In the genomic region with DNA sequence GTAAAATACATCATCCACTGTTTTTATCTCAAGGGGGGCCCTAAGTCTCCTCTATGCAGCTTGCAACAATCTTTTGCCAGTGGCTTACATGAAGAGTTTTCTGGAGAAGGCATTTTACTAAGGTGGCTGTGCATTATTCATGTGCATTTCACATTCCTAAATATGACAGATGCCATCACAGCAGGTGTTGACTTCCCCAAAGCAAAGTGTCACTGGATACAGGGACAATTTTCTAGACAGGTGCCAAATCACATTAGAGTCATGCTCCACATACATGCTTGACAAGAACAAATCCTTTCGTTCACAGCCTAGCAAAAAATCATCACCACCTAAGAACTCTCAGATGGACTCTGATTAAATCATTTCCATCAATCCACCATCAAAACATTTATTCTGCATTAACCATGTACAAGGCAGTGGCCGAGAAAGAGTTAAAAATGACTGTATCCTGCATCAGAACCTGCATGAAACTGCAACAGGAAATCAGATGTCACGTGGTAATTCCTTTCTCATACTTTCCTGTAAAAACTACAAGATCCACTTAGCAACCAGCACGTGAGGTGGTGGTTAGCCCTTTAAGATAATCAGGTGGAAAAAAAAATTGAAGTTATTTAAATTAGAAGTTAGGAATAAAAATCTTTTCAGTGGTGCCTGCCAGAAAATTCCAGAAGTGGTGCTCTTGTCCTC, we compare ENCODE assay signal across 10 cellular contexts.
DNase-seq lines count a peak whose midpoint lies in the region; ATAC-seq lines count a peak whose summit lies in the region.
"Had no signal": no experiment of that assay in that cellular context is flagged by ENCODE, and none has a peak within 500 bp of the region (broad histone marks: within the 10 kb centered on the region; RNA-seq: fewer than 3 reads in every experiment).

No MANE protein-coding gene starts in this region.

- ATAC-seq in GM21529 (IDR thresholded peaks at IDR 0.05; ENCODE audit: unreplicated experiment) = peak; percentile 27

- DNase-seq in EL (peak; percentile 14), kidney tubule cell (ENCODE audit: low spot score) (peak; percentile 45), NCI-H1436 (lab: John Stamatoyannopoulos, UW) (no peak)
- DNase-seq in activated CD4-positive, alpha-beta T cell treated with anti-CD3 and anti-CD28 coated beads, Interleukin-2, amount 10 ng/mL, durations not matched to agents 7 days and 5 days = peak; percentile 61
- DNase-seq in stimulated activated CD8-positive, alpha-beta memory T cell treated with anti-CD3 and anti-CD28 coated beads, Interleukin-4, amount 100 ng/mL, for 48 hours = no peak
- no peak for DNase-seq in effector CD4-positive, alpha-beta T cell
- DNase-seq: aorta, HFFc6, NCI-H1092 treated with DMSO at 0.1 percent for 48 hours had no signal

- POLR2A ChIA-PET in activated CD4-positive, alpha-beta T cell treated with anti-CD3 and anti-CD28 coated beads, Interleukin-2, amount 10 ng/mL, durations not matched to agents 7 days and 5 days (lab: Charles Lee) = no interaction called here

- no peaks in the 10 kb centered on the region for H3K27me3 Mint-ChIP-seq in activated CD4-positive, alpha-beta T cell treated with anti-CD3 and anti-CD28 coated beads, Interleukin-2, amount 10 ng/mL, durations not matched to agents 7 days and 5 days

- CTCF ChIA-PET in activated CD4-positive, alpha-beta T cell treated with anti-CD3 and anti-CD28 coated beads, Interleukin-2, amount 10 ng/mL, durations not matched to agents 7 days and 5 days (lab: Charles Lee) = interaction anchor here (0.9 to 1.3 kb wide), 4 partner anchors 13 to 49 kb away, joined by 3 to 5 read pairs (median 4); no protein-coding TSS in a partner anchor

- peak overlapping the region; percentile 35 for H3K4me3 Mint-ChIP-seq in activated CD4-positive, alpha-beta T cell treated with anti-CD3 and anti-CD28 coated beads, Interleukin-2, amount 10 ng/mL, durations not matched to agents 7 days and 5 days
- H3K4me3 Mint-ChIP-seq: HFFc6 had no signal

- peak overlapping the region; percentile 74 for H3K27ac Mint-ChIP-seq in activated CD4-positive, alpha-beta T cell treated with anti-CD3 and anti-CD28 coated beads, Interleukin-2, amount 10 ng/mL, durations not matched to agents 7 days and 5 days
- H3K27ac Mint-ChIP-seq: HFFc6 had no signal

- H3K36me3 Mint-ChIP-seq in activated CD4-positive, alpha-beta T cell treated with anti-CD3 and anti-CD28 coated beads, Interleukin-2, amount 10 ng/mL, durations not matched to agents 7 days and 5 days (ENCODE audit: low read depth) = peaks cover 57% of the 10 kb centered on the region

- peaks cover 80% of the 10 kb centered on the region for H3K4me1 Mint-ChIP-seq in activated CD4-positive, alpha-beta T cell treated with anti-CD3 and anti-CD28 coated beads, Interleukin-2, amount 10 ng/mL, durations not matched to agents 7 days and 5 days

- H3K9me3 Mint-ChIP-seq in activated CD4-positive, alpha-beta T cell treated with anti-CD3 and anti-CD28 coated beads, Interleukin-2, amount 10 ng/mL, durations not matched to agents 7 days and 5 days = peaks cover 8% of the 10 kb centered on the region
- H3K9me3 Mint-ChIP-seq: HFFc6 had no signal

Comparison
In these comparisons a context has a peak if more than half of its experiments do, and no peak if none do; other contexts are left out.
1. DNase-seq: peak in EL (single experiment), activated CD4-positive, alpha-beta T cell treated with anti-CD3 and anti-CD28 coated beads, Interleukin-2, amount 10 ng/mL, durations not matched to agents 7 days and 5 days (single experiment) and kidney tubule cell (single experiment); none in NCI-H1436 (single experiment), stimulated activated CD8-positive, alpha-beta memory T cell treated with anti-CD3 and anti-CD28 coated beads, Interleukin-4, amount 100 ng/mL, for 48 hours (single experiment) and effector CD4-positive, alpha-beta T cell (single experiment).